6 cellular contexts compared by ENCODE assay signal in genomic region chr19:52896431-52897148, GRCh38. TPM values are rescaled to one million over a fixed set of nuclear protein-coding genes. Genes with fewer than 3 reads are reported as not detected.
DNase-seq lines count a peak whose midpoint lies in the region; TF ChIP-seq lines count a peak whose summit lies in the region.

No MANE protein-coding gene starts in this region.

- H3K27ac Mint-ChIP-seq in progenitor cell of endocrine pancreas = peak overlapping the region; percentile 98

- peaks cover 15% of the 10 kb centered on the region for H3K4me1 Mint-ChIP-seq in progenitor cell of endocrine pancreas (ENCODE audit: low read depth)

- peak overlapping the region; percentile 54; the same call in 1 of the 2 replicates for H3K4me3 ChIP-seq in GM08714 (ENCODE audit: low read length)
- peak overlapping the region; percentile 49 for H3K4me3 ChIP-seq in endocrine pancreas (ENCODE audit: control insufficient read depth, insufficient read depth, low read length)

- DNase-seq in NCI-H2029 (lab: John Stamatoyannopoulos, UW) (peak; percentile 18), progenitor cell of endocrine pancreas (ENCODE audit: low spot score, unreplicated experiment) (no peak), H4 (ENCODE audit: low spot score) (no peak), retina (no peak)

- peaks cover 10% of the 10 kb centered on the region for H3K36me3 Mint-ChIP-seq in progenitor cell of endocrine pancreas (ENCODE audit: insufficient read depth)

- no peaks in the 10 kb centered on the region for H3K27me3 Mint-ChIP-seq in progenitor cell of endocrine pancreas

- H3K4me1 ChIP-seq in endocrine pancreas (ENCODE audit: control insufficient read depth, insufficient read depth, low read length) = no peaks in the 10 kb centered on the region

- H3K9ac ChIP-seq in endocrine pancreas (ENCODE audit: control insufficient read depth, insufficient read depth, low read length) = peak overlapping the region; percentile 30

- H3K9me3 ChIP-seq in endocrine pancreas (ENCODE audit: control insufficient read depth, low read length) = no peaks in the 10 kb centered on the region

- no peaks in the 10 kb centered on the region for H3K27me3 ChIP-seq in endocrine pancreas (ENCODE audit: control insufficient read depth, insufficient read depth, low read length)

- no peaks in the 10 kb centered on the region for H3K9me3 Mint-ChIP-seq in progenitor cell of endocrine pancreas (ENCODE audit: low read depth)

- H3K4me3 Mint-ChIP-seq in progenitor cell of endocrine pancreas (ENCODE audit: low read depth) = peak overlapping the region; percentile 89

- H3K36me3 ChIP-seq in endocrine pancreas (ENCODE audit: control insufficient read depth, insufficient read depth, low read length) = no peaks in the 10 kb centered on the region

- TF ChIP-seq CTCF in progenitor cell of endocrine pancreas (IDR thresholded peaks at IDR 0.05; ENCODE audit: unreplicated experiment) = no peak

RNA-seq across cellular contexts. Expression of gene ZNF320, which starts 0.8 kb away (rescaled TPM):
- 43.9 and 50.0 TPM in 2 replicates for total RNA-seq in progenitor cell of endocrine pancreas
- total RNA-seq in H4 (2014; rRNA removed; shearing (Covaris generic)) = 5.0 and 6.8 TPM in 2 replicates

RNA-seq across cellular contexts. Expression of gene ZNF888, which starts 26.6 kb away (rescaled TPM):
- 16.0 and 16.8 TPM in 2 replicates for total RNA-seq in progenitor cell of endocrine pancreas
- 7.3 and 7.6 TPM in 2 replicates for total RNA-seq in H4 (2014; rRNA removed; shearing (Covaris generic))

RNA-seq across cellular contexts. Expression of gene ZNF468, which starts 39.2 kb away (rescaled TPM):
- 35.6 and 38.8 TPM in 2 replicates for total RNA-seq in progenitor cell of endocrine pancreas
- 9.4 and 12.7 TPM in 2 replicates for total RNA-seq in H4 (2014; rRNA removed; shearing (Covaris generic))
